Comparison of ENCODE assay signal across 1 cellular context in the genomic region with DNA sequence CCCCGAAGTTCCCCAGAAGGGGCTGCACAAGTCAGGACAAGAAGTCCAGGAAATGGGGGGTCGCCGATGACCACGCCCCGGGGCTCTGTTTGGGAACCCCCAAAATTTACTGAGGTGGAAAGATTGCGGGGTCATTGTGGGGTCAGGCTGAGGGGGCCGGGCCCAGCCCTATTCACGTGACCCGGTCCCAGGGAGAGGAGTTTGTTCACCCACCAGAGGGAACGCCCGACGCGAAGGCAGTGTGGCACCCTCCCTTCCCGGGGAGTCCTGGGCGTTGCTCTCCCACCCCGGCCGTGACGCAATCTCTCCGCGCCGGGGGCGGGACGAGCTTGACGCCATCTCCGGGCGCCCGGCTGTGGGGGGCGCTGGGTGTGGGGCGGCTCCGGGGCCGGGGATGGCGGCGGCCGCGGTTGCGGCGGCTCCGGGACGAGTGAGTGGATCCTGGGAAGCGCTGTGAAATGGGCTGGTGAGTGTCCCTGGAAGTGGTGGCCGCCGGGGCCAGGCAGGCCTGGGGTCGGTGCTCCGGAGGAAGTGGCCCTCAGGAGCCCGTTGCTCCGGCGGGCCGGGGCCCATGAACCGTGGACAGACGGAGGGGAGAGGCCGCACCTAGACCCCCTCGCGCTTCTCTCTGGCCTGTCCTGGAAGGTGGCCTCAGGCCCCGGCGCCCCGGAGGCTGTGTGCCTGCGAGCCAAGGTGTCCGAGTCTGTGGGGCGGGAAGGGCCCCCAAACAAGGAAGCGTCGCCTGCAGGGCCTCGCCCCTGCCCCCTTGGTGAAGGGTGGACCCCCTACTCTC.
TF ChIP-seq lines count a peak whose summit lies in the region.

A gene with protein sequence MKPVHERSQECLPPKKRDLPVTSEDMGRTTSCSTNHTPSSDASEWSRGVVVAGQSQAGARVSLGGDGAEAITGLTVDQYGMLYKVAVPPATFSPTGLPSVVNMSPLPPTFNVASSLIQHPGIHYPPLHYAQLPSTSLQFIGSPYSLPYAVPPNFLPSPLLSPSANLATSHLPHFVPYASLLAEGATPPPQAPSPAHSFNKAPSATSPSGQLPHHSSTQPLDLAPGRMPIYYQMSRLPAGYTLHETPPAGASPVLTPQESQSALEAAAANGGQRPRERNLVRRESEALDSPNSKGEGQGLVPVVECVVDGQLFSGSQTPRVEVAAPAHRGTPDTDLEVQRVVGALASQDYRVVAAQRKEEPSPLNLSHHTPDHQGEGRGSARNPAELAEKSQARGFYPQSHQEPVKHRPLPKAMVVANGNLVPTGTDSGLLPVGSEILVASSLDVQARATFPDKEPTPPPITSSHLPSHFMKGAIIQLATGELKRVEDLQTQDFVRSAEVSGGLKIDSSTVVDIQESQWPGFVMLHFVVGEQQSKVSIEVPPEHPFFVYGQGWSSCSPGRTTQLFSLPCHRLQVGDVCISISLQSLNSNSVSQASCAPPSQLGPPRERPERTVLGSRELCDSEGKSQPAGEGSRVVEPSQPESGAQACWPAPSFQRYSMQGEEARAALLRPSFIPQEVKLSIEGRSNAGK (plus strand): TSS at position 338 of the 793 bp plus-strand sequence. CDS start 3,765 bp downstream, outside the sequence.

TF ChIP-seq in HEK293, 187 proteins besides CTCF, POLR2A, EP300 and RAD21 (continued from another document):
- TF ChIP-seq, protein P1, sequence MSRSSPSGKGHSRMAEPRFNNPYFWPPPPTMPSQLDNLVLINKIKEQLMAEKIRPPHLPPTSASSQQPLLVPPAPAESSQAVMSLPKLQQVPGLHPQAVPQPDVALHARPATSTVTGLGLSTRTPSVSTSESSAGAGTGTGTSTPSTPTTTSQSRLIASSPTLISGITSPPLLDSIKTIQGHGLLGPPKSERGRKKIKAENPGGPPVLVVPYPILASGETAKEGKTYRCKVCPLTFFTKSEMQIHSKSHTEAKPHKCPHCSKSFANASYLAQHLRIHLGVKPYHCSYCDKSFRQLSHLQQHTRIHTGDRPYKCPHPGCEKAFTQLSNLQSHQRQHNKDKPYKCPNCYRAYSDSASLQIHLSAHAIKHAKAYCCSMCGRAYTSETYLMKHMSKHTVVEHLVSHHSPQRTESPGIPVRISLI (tag by site-specific recombination; IDR thresholded peaks at IDR 0.05) = peak; percentile 4; the same call in 1 of the 2 replicates
- TF ChIP-seq ZNF24 (tag by site-specific recombination; IDR thresholded peaks at IDR 0.05) = no peak
- TF ChIP-seq YY2 (tag by site-specific recombination; IDR thresholded peaks at IDR 0.05) = peak; percentile 46; the same call in 1 of the 2 replicates
- TF ChIP-seq ZNF76 (tag by site-specific recombination; IDR thresholded peaks at IDR 0.05; ENCODE audit: borderline replicate concordance, low read depth) = peak; percentile 78
- TF ChIP-seq ZBTB48 (tag by site-specific recombination; IDR thresholded peaks at IDR 0.05) = peak; percentile 65; the same call in 1 of the 2 replicates
- no peak for TF ChIP-seq ZBTB7A (tag by site-specific recombination; IDR thresholded peaks at IDR 0.05; ENCODE audit: low read depth)
- TF ChIP-seq ZNF174 (tag by site-specific recombination; IDR thresholded peaks at IDR 0.05) = peak; percentile 39; the same call in 1 of the 2 replicates
- TF ChIP-seq ZXDB (tag by site-specific recombination; IDR thresholded peaks at IDR 0.05) = no peak
- TF ChIP-seq KLF16 (tag by site-specific recombination; IDR thresholded peaks at IDR 0.05) = peak; percentile 92
- no peak for TF ChIP-seq ZNF155 (tag by site-specific recombination; IDR thresholded peaks at IDR 0.05)
- peak; percentile 85 for TF ChIP-seq ZNF660 (tag by site-specific recombination; IDR thresholded peaks at IDR 0.05)
- no peak for TF ChIP-seq RBAK (tag by site-specific recombination; IDR thresholded peaks at IDR 0.05)
- TF ChIP-seq ZNF701 (tag by site-specific recombination; IDR thresholded peaks at IDR 0.05) = no peak
- peak; percentile 92 for TF ChIP-seq KLF8 (tag by site-specific recombination; IDR thresholded peaks at IDR 0.05)
- peak; percentile 91 for TF ChIP-seq GLIS2 (tag by site-specific recombination; IDR thresholded peaks at IDR 0.05)
